ENCODE assay signal across 1 cellular context in the genomic region with DNA sequence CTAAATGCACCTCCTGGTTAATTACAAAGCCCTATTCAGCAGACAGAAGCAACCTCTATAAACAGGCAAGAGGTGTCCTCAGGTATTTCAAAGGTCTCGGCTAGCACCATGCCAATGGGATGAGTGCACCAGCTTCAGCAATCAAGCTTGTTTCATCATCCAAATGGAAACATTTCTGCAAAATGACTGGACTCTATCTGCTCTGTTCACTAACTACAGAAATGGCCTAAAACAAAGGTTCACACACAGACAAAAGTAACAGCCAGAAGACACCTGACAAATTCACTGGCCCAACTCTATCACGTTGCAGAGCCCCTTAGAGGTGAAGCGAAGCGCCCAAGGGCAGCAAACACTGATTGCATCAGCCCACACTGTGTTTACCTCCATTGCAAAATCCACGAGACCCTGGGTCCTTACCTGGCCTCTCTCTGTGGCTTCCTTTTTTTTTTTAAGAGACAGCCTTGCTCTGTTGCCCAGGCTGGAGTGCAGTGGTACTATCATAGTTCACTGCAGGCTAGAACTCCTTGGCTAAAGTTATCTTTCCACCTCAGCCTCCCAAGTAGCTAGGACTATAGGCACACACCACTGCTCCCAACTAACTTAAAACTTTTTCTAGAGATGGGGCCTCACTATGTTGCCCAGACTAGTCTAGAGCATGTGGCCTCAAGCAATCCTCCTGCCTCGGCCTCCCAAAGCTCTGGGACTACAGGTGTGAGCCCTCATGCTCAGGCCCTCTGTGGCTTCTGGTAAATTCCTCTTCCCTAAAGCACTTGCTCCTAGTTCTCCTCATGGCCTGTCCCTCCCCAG.
TF ChIP-seq lines count a peak whose summit lies in the region.

No MANE protein-coding gene starts in this region.

TF ChIP-seq in HepG2, 621 proteins besides CTCF, POLR2A, EP300 and RAD21 (continued from another document and continues in another):
- no peak for TF ChIP-seq ZNF101 (CRISPR knock-in tag; IDR thresholded peaks at IDR 0.05; ENCODE audit: borderline replicate concordance, low read depth)
- TF ChIP-seq ZNF329 (CRISPR knock-in tag; IDR thresholded peaks at IDR 0.05; ENCODE audit: low read depth), result 0 out of 2 replicates have a peak, but pooled peaks have one; percentile 35
- TF ChIP-seq KMT2B (CRISPR knock-in tag; IDR thresholded peaks at IDR 0.05), result 0 out of 2 replicates have a peak, but pooled peaks have one; percentile 49
- peak; percentile 66 for TF ChIP-seq GABPB1 (CRISPR knock-in tag; IDR thresholded peaks at IDR 0.05)
- TF ChIP-seq, protein P1, sequence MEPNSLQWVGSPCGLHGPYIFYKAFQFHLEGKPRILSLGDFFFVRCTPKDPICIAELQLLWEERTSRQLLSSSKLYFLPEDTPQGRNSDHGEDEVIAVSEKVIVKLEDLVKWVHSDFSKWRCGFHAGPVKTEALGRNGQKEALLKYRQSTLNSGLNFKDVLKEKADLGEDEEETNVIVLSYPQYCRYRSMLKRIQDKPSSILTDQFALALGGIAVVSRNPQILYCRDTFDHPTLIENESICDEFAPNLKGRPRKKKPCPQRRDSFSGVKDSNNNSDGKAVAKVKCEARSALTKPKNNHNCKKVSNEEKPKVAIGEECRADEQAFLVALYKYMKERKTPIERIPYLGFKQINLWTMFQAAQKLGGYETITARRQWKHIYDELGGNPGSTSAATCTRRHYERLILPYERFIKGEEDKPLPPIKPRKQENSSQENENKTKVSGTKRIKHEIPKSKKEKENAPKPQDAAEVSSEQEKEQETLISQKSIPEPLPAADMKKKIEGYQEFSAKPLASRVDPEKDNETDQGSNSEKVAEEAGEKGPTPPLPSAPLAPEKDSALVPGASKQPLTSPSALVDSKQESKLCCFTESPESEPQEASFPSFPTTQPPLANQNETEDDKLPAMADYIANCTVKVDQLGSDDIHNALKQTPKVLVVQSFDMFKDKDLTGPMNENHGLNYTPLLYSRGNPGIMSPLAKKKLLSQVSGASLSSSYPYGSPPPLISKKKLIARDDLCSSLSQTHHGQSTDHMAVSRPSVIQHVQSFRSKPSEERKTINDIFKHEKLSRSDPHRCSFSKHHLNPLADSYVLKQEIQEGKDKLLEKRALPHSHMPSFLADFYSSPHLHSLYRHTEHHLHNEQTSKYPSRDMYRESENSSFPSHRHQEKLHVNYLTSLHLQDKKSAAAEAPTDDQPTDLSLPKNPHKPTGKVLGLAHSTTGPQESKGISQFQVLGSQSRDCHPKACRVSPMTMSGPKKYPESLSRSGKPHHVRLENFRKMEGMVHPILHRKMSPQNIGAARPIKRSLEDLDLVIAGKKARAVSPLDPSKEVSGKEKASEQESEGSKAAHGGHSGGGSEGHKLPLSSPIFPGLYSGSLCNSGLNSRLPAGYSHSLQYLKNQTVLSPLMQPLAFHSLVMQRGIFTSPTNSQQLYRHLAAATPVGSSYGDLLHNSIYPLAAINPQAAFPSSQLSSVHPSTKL (CRISPR knock-in tag; IDR thresholded peaks at IDR 0.05), result peak; percentile 98
- no peak; the same call in 1 of the 2 replicates for TF ChIP-seq ZNF615 (CRISPR knock-in tag; IDR thresholded peaks at IDR 0.05; ENCODE audit: borderline replicate concordance)
- no peak for TF ChIP-seq ZNF224 (CRISPR knock-in tag; IDR thresholded peaks at IDR 0.05)
- no peak for TF ChIP-seq ZBTB38 (CRISPR knock-in tag; IDR thresholded peaks at IDR 0.05)
- TF ChIP-seq ZMYM4 (CRISPR knock-in tag; IDR thresholded peaks at IDR 0.05), result peak; percentile 72
- TF ChIP-seq, protein P2, sequence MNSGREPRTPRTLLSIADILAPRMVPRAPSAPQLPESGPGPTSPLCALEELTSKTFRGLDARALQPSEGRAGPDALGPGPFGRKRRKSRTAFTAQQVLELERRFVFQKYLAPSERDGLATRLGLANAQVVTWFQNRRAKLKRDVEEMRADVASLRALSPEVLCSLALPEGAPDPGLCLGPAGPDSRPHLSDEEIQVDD (CRISPR knock-in tag; IDR thresholded peaks at IDR 0.05; ENCODE audit: borderline replicate concordance), result no peak
- TF ChIP-seq, protein P3, sequence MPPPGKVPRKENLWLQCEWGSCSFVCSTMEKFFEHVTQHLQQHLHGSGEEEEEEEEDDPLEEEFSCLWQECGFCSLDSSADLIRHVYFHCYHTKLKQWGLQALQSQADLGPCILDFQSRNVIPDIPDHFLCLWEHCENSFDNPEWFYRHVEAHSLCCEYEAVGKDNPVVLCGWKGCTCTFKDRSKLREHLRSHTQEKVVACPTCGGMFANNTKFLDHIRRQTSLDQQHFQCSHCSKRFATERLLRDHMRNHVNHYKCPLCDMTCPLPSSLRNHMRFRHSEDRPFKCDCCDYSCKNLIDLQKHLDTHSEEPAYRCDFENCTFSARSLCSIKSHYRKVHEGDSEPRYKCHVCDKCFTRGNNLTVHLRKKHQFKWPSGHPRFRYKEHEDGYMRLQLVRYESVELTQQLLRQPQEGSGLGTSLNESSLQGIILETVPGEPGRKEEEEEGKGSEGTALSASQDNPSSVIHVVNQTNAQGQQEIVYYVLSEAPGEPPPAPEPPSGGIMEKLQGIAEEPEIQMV (CRISPR knock-in tag; IDR thresholded peaks at IDR 0.05; ENCODE audit: low read depth), result 0 out of 2 replicates have a peak, but pooled peaks have one; percentile 71
- TF ChIP-seq, protein P4, sequence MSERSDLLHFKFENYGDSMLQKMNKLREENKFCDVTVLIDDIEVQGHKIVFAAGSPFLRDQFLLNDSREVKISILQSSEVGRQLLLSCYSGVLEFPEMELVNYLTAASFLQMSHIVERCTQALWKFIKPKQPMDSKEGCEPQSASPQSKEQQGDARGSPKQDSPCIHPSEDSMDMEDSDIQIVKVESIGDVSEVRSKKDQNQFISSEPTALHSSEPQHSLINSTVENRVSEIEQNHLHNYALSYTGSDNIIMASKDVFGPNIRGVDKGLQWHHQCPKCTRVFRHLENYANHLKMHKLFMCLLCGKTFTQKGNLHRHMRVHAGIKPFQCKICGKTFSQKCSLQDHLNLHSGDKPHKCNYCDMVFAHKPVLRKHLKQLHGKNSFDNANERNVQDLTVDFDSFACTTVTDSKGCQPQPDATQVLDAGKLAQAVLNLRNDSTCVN (CRISPR knock-in tag; IDR thresholded peaks at IDR 0.05; ENCODE audit: borderline replicate concordance), result peak; percentile 76; the same call in 1 of the 2 replicates
- no peak for TF ChIP-seq TCF12 (IDR thresholded peaks at IDR 0.05)
- TF ChIP-seq TCF12 (CRISPR knock-in tag; IDR thresholded peaks at IDR 0.05), result peak; percentile 82
- TF ChIP-seq, protein P5, sequence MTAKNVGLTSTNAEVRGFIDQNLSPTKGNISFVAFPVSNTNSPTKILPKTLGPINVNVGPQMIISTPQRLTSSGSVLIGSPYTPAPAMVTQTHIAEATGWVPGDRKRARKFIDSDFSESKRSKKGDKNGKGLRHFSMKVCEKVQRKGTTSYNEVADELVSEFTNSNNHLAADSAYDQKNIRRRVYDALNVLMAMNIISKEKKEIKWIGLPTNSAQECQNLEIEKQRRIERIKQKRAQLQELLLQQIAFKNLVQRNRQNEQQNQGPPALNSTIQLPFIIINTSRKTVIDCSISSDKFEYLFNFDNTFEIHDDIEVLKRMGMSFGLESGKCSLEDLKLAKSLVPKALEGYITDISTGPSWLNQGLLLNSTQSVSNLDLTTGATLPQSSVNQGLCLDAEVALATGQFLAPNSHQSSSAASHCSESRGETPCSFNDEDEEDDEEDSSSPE (CRISPR knock-in tag; IDR thresholded peaks at IDR 0.05), result peak; percentile 73
- TF ChIP-seq ZNF572 (CRISPR knock-in tag; IDR thresholded peaks at IDR 0.05), result no peak
- TF ChIP-seq ZFP82 (CRISPR knock-in tag; IDR thresholded peaks at IDR 0.05; ENCODE audit: borderline replicate concordance), result no peak
- TF ChIP-seq HCFC1 (IDR thresholded peaks at IDR 0.05; ENCODE audit: low read depth, low read length), result no peak
- TF ChIP-seq ZNF333 (CRISPR knock-in tag; IDR thresholded peaks at IDR 0.05; ENCODE audit: borderline replicate concordance), result no peak
- TF ChIP-seq THAP11 (CRISPR knock-in tag; IDR thresholded peaks at IDR 0.05), result peak; percentile 82
- no peak for TF ChIP-seq TOE1 (CRISPR knock-in tag; IDR thresholded peaks at IDR 0.05)
- peak; percentile 26; the same call in 1 of the 3 replicates for TF ChIP-seq MXI1 (IDR thresholded peaks at IDR 0.05; ENCODE audit: borderline replicate concordance, low read depth, low read length)
- TF ChIP-seq STAG1 (CRISPR knock-in tag; IDR thresholded peaks at IDR 0.05), result peak; percentile 24
- peak; percentile 73; the same call in 1 of the 2 replicates for TF ChIP-seq KDM3A (CRISPR knock-in tag; IDR thresholded peaks at IDR 0.05; ENCODE audit: low read depth)
- TF ChIP-seq, protein P6, sequence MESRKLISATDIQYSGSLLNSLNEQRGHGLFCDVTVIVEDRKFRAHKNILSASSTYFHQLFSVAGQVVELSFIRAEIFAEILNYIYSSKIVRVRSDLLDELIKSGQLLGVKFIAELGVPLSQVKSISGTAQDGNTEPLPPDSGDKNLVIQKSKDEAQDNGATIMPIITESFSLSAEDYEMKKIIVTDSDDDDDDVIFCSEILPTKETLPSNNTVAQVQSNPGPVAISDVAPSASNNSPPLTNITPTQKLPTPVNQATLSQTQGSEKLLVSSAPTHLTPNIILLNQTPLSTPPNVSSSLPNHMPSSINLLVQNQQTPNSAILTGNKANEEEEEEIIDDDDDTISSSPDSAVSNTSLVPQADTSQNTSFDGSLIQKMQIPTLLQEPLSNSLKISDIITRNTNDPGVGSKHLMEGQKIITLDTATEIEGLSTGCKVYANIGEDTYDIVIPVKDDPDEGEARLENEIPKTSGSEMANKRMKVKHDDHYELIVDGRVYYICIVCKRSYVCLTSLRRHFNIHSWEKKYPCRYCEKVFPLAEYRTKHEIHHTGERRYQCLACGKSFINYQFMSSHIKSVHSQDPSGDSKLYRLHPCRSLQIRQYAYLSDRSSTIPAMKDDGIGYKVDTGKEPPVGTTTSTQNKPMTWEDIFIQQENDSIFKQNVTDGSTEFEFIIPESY (CRISPR knock-in tag; IDR thresholded peaks at IDR 0.05), result peak; percentile 55
- no peak for TF ChIP-seq ZNF747 (CRISPR knock-in tag; IDR thresholded peaks at IDR 0.05; ENCODE audit: borderline replicate concordance)
- TF ChIP-seq, protein P7, sequence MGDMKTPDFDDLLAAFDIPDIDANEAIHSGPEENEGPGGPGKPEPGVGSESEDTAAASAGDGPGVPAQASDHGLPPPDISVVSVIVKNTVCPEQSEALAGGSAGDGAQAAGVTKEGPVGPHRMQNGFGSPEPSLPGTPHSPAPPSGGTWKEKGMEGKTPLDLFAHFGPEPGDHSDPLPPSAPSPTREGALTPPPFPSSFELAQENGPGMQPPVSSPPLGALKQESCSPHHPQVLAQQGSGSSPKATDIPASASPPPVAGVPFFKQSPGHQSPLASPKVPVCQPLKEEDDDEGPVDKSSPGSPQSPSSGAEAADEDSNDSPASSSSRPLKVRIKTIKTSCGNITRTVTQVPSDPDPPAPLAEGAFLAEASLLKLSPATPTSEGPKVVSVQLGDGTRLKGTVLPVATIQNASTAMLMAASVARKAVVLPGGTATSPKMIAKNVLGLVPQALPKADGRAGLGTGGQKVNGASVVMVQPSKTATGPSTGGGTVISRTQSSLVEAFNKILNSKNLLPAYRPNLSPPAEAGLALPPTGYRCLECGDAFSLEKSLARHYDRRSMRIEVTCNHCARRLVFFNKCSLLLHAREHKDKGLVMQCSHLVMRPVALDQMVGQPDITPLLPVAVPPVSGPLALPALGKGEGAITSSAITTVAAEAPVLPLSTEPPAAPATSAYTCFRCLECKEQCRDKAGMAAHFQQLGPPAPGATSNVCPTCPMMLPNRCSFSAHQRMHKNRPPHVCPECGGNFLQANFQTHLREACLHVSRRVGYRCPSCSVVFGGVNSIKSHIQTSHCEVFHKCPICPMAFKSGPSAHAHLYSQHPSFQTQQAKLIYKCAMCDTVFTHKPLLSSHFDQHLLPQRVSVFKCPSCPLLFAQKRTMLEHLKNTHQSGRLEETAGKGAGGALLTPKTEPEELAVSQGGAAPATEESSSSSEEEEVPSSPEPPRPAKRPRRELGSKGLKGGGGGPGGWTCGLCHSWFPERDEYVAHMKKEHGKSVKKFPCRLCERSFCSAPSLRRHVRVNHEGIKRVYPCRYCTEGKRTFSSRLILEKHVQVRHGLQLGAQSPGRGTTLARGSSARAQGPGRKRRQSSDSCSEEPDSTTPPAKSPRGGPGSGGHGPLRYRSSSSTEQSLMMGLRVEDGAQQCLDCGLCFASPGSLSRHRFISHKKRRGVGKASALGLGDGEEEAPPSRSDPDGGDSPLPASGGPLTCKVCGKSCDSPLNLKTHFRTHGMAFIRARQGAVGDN (CRISPR knock-in tag; IDR thresholded peaks at IDR 0.05), result no peak
- TF ChIP-seq, protein P8, sequence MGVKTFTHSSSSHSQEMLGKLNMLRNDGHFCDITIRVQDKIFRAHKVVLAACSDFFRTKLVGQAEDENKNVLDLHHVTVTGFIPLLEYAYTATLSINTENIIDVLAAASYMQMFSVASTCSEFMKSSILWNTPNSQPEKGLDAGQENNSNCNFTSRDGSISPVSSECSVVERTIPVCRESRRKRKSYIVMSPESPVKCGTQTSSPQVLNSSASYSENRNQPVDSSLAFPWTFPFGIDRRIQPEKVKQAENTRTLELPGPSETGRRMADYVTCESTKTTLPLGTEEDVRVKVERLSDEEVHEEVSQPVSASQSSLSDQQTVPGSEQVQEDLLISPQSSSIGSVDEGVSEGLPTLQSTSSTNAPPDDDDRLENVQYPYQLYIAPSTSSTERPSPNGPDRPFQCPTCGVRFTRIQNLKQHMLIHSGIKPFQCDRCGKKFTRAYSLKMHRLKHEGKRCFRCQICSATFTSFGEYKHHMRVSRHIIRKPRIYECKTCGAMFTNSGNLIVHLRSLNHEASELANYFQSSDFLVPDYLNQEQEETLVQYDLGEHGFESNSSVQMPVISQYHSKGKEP (CRISPR knock-in tag; IDR thresholded peaks at IDR 0.05), result peak; percentile 61; the same call in 1 of the 2 replicates
- no peak for TF ChIP-seq THYN1 (CRISPR knock-in tag; IDR thresholded peaks at IDR 0.05; ENCODE audit: borderline replicate concordance, low read depth)
- TF ChIP-seq ZNF430 (CRISPR knock-in tag; IDR thresholded peaks at IDR 0.05), result peak; percentile 66; the same call in 1 of the 2 replicates
- TF ChIP-seq GATAD1 (CRISPR knock-in tag; IDR thresholded peaks at IDR 0.05), result peak; percentile 60
- 0 out of 2 replicates have a peak, but pooled peaks have one; percentile 41 for TF ChIP-seq MTF2 (CRISPR knock-in tag; IDR thresholded peaks at IDR 0.05; ENCODE audit: borderline replicate concordance)
- TF ChIP-seq ZNF670 (CRISPR knock-in tag; IDR thresholded peaks at IDR 0.05; ENCODE audit: borderline replicate concordance), result 0 out of 2 replicates have a peak, but pooled peaks have one; percentile 54
- no peak for TF ChIP-seq TGIF2 (CRISPR knock-in tag; IDR thresholded peaks at IDR 0.05)
- no peak for TF ChIP-seq MBD4 (IDR thresholded peaks at IDR 0.05; ENCODE audit: borderline replicate concordance, low read length)
- TF ChIP-seq, protein P9, sequence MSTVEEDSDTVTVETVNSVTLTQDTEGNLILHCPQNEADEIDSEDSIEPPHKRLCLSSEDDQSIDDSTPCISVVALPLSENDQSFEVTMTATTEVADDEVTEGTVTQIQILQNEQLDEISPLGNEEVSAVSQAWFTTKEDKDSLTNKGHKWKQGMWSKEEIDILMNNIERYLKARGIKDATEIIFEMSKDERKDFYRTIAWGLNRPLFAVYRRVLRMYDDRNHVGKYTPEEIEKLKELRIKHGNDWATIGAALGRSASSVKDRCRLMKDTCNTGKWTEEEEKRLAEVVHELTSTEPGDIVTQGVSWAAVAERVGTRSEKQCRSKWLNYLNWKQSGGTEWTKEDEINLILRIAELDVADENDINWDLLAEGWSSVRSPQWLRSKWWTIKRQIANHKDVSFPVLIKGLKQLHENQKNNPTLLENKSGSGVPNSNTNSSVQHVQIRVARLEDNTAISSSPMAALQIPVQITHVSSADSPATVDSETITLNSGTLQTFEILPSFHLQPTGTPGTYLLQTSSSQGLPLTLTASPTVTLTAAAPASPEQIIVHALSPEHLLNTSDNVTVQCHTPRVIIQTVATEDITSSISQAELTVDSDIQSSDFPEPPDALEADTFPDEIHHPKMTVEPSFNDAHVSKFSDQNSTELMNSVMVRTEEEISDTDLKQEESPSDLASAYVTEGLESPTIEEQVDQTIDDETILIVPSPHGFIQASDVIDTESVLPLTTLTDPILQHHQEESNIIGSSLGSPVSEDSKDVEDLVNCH (CRISPR knock-in tag; IDR thresholded peaks at IDR 0.05), result no peak
- TF ChIP-seq CBX5 (CRISPR knock-in tag; IDR thresholded peaks at IDR 0.05; ENCODE audit: borderline replicate concordance), result peak; percentile 87; the same call in 1 of the 2 replicates
- no peak for TF ChIP-seq ZNF549 (CRISPR knock-in tag; IDR thresholded peaks at IDR 0.05)
- peak; percentile 98 for TF ChIP-seq KDM4B (CRISPR knock-in tag; IDR thresholded peaks at IDR 0.05)
